Comparison of ENCODE assay signal across 18 cellular contexts in genomic region chr18:35430721-35431441, GRCh38. TPM values are rescaled to one million over a fixed set of nuclear protein-coding genes. Genes with fewer than 3 reads are reported as not detected.
A peak's percentile ranks its signal among the peaks of the same experiment; 100 is the strongest.
DNase-seq lines count a peak whose midpoint lies in the region; ATAC-seq, FAIRE-seq and TF ChIP-seq lines count a peak whose summit lies in the region.
"Had no signal": no experiment of that assay in that cellular context is flagged by ENCODE, and none has a peak within 500 bp of the region (broad histone marks: within the 10 kb centered on the region; RNA-seq: fewer than 3 reads in every experiment).

No MANE protein-coding gene starts in this region.

- TF ChIP-seq CTCF in D721Med (IDR thresholded peaks at IDR 0.05; ENCODE audit: insufficient read depth, missing control alignments) (no peak), NB4 (IDR thresholded peaks at IDR 0.05; ENCODE audit: low read depth, low read length) (no peak), cardiac fibroblast (IDR thresholded peaks at IDR 0.05; ENCODE audit: low read depth, low read length) (no peak), keratinocyte (optimal IDR thresholded peaks at IDR 0.05 in 1 of 3, IDR thresholded peaks at IDR 0.05 in 1 of 3, conservative IDR thresholded peaks at IDR 0.05 in 1 of 3; ENCODE audit: extremely low read depth in 1 of 3, insufficient read depth in 2 of 3, low read length in 3 of 3) (no peak)

- no peaks in the 10 kb centered on the region for H4K20me1 ChIP-seq in keratinocyte (ENCODE audit: control insufficient read depth, extremely low read depth, insufficient read depth, low read length)
- H4K20me1 ChIP-seq: BLaER1 had no signal

- H2AFZ ChIP-seq in keratinocyte (ENCODE audit: control insufficient read depth, low read length) = no peak overlapping the region

- FAIRE-seq in D721Med (lab: Jason Lieb, UNC) (peak; percentile 80), keratinocyte (lab: Jason Lieb, UNC) (peak; percentile 5)
- FAIRE-seq: GM18507 had no signal

- H3K9me3 ChIP-seq in keratinocyte (ENCODE audit: control insufficient read depth, low read depth, low read length) = no peaks in the 10 kb centered on the region

- no peak for TF ChIP-seq POLR2A in NB4 (IDR thresholded peaks at IDR 0.05; ENCODE audit: extremely low read depth, insufficient read length)
- no peak for TF ChIP-seq POLR2A in GM18505 (IDR thresholded peaks at IDR 0.05; ENCODE audit: borderline replicate concordance, extremely low read depth, insufficient read depth, insufficient read length)

- no peaks in the 10 kb centered on the region for H3K79me2 ChIP-seq in keratinocyte (ENCODE audit: control insufficient read depth, insufficient read depth, low read length)

- no peak for ATAC-seq in GM18505 (IDR thresholded peaks at IDR 0.05; ENCODE audit: unreplicated experiment)
- no peak for ATAC-seq in GM19467 (IDR thresholded peaks at IDR 0.05; ENCODE audit: unreplicated experiment)
- ATAC-seq: HCT116, SK-N-SH treated with all-trans-retinoic acid at 6 μM for 48 hours had no signal

- no peak overlapping the region for H3K4me2 ChIP-seq in keratinocyte (ENCODE audit: control insufficient read depth, extremely low read depth, insufficient read depth, low read depth, low read length)
- H3K4me2 ChIP-seq: BLaER1 had no signal

- H3K36me3 ChIP-seq in keratinocyte (ENCODE audit: control insufficient read depth in 2 of 2, extremely low read depth in 1 of 2, insufficient read depth in 2 of 2, low read length in 2 of 2) = no peaks in the 10 kb centered on the region
- H3K36me3 ChIP-seq: BLaER1 had no signal

- no peaks in the 10 kb centered on the region for H3K4me1 ChIP-seq in keratinocyte (ENCODE audit: control insufficient read depth, extremely low read depth, insufficient read depth, low read length)

- DNase-seq in D721Med (ENCODE audit: insufficient read length, low spot score) = no peak
- DNase-seq in NB4 (ENCODE audit: low read depth) = peak; percentile 6
- peak; percentile 53 to 70 for DNase-seq in cardiac fibroblast (ENCODE audit: low read depth in 2 of 2)
- no peak for DNase-seq in keratinocyte (ENCODE audit: low read depth, low spot score)
- no peak for DNase-seq in GM03348 (ENCODE audit: low spot score)
- DNase-seq: DMS153; EL; NCI-H1048; NCI-H226; NCI-H526; NK-92 treated with Interleukin-12 subunit alpha and Interleukin-12 subunit beta, amount 100 ng/mL, for 24 hours; SHP77 had no signal

- H3K9me1 ChIP-seq in keratinocyte (ENCODE audit: control insufficient read depth, extremely low read depth, insufficient read depth, low read length) = no peaks in the 10 kb centered on the region

- dilution Hi-C loops in keratinocyte (cut with MboI; ENCODE audit: extremely low pct_ligation_motif_present, low sequenced_read_pairs) = no loop called here

- H3K27ac ChIP-seq in keratinocyte (ENCODE audit: control insufficient read depth, insufficient read depth, low read length) = no peak overlapping the region
- H3K27ac ChIP-seq: BLaER1 had no signal

- no peaks in the 10 kb centered on the region for H3K27me3 ChIP-seq in keratinocyte (ENCODE audit: control insufficient read depth, extremely low read depth, insufficient read depth, low read length)
- H3K27me3 ChIP-seq: BLaER1 had no signal

- H3K4me3 ChIP-seq in NB4 (ENCODE audit: low read depth, low read length) = no peak overlapping the region
- no peak overlapping the region for H3K4me3 ChIP-seq in cardiac fibroblast (replicated peaks in 1 of 2; ENCODE audit: low read depth in 2 of 2, low read length in 2 of 2)
- H3K4me3 ChIP-seq in keratinocyte (ENCODE audit: control insufficient read depth in 2 of 3, extremely low read depth in 1 of 3, insufficient read depth in 2 of 3, low read depth in 1 of 3, low read length in 3 of 3) = no peak overlapping the region
- H3K4me3 ChIP-seq: BLaER1 had no signal

- no peak overlapping the region for H3K9ac ChIP-seq in keratinocyte (ENCODE audit: control insufficient read depth, extremely low read depth, insufficient read depth, low read length)
- H3K9ac ChIP-seq: BLaER1 had no signal

RNA-seq across cellular contexts. Expression of gene ZNF396, which starts 53.7 kb away (rescaled TPM):
- 0.20 to 0.49 TPM (median 0.33 TPM) in 3 replicates for polyA plus RNA-seq in keratinocyte
- 0.35 TPM for polyA plus RNA-seq in keratinocyte (2011; ENCODE audit: low read depth)
- 0.19 and 0.28 TPM in 2 replicates for polyA plus RNA-seq in keratinocyte (2011; cell fraction: cytosol; rRNA removed)
- 0.36 TPM in 2 replicates for polyA plus RNA-seq in keratinocyte (2011; cell fraction: nucleus; rRNA removed)
- 0.18 and 0.56 TPM in 2 replicates for polyA plus RNA-seq in keratinocyte (2012; ENCODE audit: low replicate concordance)
- polyA minus RNA-seq in keratinocyte = 0.13 TPM in 2 of 3 replicates, not detected in the other
- not detected for polyA minus RNA-seq in keratinocyte (2011; cell fraction: cytosol; rRNA and poly(A)+ RNA removed)
- polyA minus RNA-seq in keratinocyte (2011; cell fraction: nucleus; rRNA and poly(A)+ RNA removed) = 0.23 and 0.32 TPM in 2 replicates

Comparison
In these comparisons a context has a peak if more than half of its experiments do, and no peak if none do; other contexts are left out.
1. DNase-seq: peak in NB4 (single experiment) and cardiac fibroblast (2 of 2); none in D721Med (single experiment), keratinocyte (single experiment) and GM03348 (single experiment).